In the genomic region with DNA sequence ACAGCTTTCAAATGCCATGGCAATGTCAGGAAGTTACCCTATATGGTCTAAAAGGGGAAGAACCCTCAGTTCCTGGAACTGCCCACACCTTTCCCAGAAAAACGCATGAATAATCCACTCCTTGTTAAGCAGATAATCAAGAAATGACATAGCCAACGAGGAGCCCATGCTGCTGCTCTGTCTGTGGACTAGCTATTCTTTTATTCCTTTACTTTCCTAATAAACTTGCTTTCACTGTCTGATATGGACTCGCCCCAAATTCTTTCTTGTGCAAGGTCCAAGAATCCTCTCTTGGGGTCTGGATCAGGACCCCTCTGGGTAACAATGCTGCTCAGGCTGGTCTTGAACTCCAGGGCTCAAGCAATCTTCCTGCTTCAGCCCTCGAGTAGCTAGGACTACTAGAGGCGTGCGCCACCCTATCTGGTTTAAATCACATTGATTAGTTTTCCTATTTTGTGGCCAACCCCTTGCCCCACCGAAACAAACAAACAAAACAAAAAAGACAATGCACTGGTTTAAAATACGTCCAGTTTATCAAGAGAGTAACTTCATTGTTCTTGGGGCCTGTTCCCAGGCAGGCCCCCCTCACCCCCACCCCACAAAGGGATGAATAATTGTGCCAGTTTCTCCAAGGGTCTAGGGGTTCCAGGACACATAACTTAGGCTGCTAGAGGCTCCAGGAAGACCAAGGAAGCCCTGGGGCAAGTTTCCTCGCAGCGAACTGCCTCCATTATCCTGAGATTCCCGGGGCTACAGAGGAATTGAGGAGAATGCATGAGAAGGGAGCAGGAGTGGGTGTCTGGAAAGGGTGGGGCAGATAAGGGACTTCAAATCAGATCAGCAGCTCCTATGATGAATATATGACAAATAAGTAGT, we compare ENCODE assay signal across 12 cellular contexts. TPM values are rescaled to one million over a fixed set of nuclear protein-coding genes. Genes with fewer than 3 reads are reported as not detected.
DNase-seq lines count a peak whose midpoint lies in the region; ATAC-seq and TF ChIP-seq lines count a peak whose summit lies in the region.
"Had no signal": no experiment of that assay in that cellular context is flagged by ENCODE, and none has a peak within 500 bp of the region (broad histone marks: within the 10 kb centered on the region; RNA-seq: fewer than 3 reads in every experiment).

No MANE protein-coding gene starts in this region.

- H3K27ac Mint-ChIP-seq in activated CD8-positive, alpha-beta T cell treated with anti-CD3 and anti-CD28 coated beads, Interleukin-2, amount 10 ng/mL, durations not matched to agents 7 days and 5 days = no peak overlapping the region
- no peak overlapping the region for H3K27ac Mint-ChIP-seq in natural killer cell
- H3K27ac Mint-ChIP-seq: IgD-negative memory B cell had no signal

- no peak overlapping the region for H3K23ac ChIP-seq in mesendoderm (ENCODE audit: low read length)

- H3K4me1 Mint-ChIP-seq in activated CD8-positive, alpha-beta T cell treated with anti-CD3 and anti-CD28 coated beads, Interleukin-2, amount 10 ng/mL, durations not matched to agents 7 days and 5 days (ENCODE audit: low read depth) = peaks cover 11% of the 10 kb centered on the region
- no peaks in the 10 kb centered on the region for H3K4me1 Mint-ChIP-seq in natural killer cell
- H3K4me1 Mint-ChIP-seq: IgD-negative memory B cell had no signal

- no CpG with 5 or more reads among the region's 11 CpGs for WGBS in mesendoderm (ENCODE audit: extremely low coverage, insufficient coverage, low lambda C conversion rate)
- 86 to 90% (median 89%) methylated on average over 11 of the region's 11 CpGs for WGBS in heart left ventricle, 4 donors

- no peak overlapping the region for H4K5ac ChIP-seq in mesendoderm (ENCODE audit: low read length)

- H3K4me1 ChIP-seq in mesendoderm (ENCODE audit: control insufficient read depth, low read depth, low read length) (no peaks in the 10 kb centered on the region), heart left ventricle (no peaks in the 10 kb centered on the region)
- H3K4me1 ChIP-seq: Peyer's patch had no signal

- TF ChIP-seq POLR2A in heart left ventricle (IDR thresholded peaks at IDR 0.05) = no peak

- H2BK120ac ChIP-seq in mesendoderm (ENCODE audit: low read depth, low read length) = no peak overlapping the region

- H2BK5ac ChIP-seq in mesendoderm (ENCODE audit: low read length) = no peak overlapping the region

- CTCF ChIA-PET in activated CD8-positive, alpha-beta T cell treated with anti-CD3 and anti-CD28 coated beads, Interleukin-2, amount 10 ng/mL, durations not matched to agents 7 days and 5 days (lab: Charles Lee) = interaction anchor here (0.7 kb wide), 1 partner anchor 105 kb away, joined by 3 read pairs; no protein-coding TSS in a partner anchor

- H3K4me3 ChIP-seq in mesendoderm (ENCODE audit: low read length) (no peak overlapping the region), heart left ventricle (no peak overlapping the region)
- H3K4me3 ChIP-seq: dorsolateral prefrontal cortex, Peyer's patch had no signal

- no peak overlapping the region for H3K56ac ChIP-seq in mesendoderm (ENCODE audit: low read length)

- DNase-seq in stimulated activated CD4-positive, alpha-beta T cell treated with anti-CD3 and anti-CD28 coated beads, Interleukin-12 subunit alpha, Interleukin-12 subunit beta, amount 100 ng/mL, for 4 hours = peak; percentile 16
- DNase-seq in stimulated activated CD4-positive, alpha-beta T cell treated with anti-CD3 and anti-CD28 coated beads, Interleukin-4, amount 100 ng/mL, for 1 hour = no peak
- peak; percentile 43 for DNase-seq in activated CD8-positive, alpha-beta T cell treated with anti-CD3 and anti-CD28 coated beads, Interleukin-2, amount 10 ng/mL, durations not matched to agents 7 days and 5 days
- DNase-seq in mesendoderm (peak; percentile 63), heart left ventricle (no peak), natural killer cell (no peak)
- DNase-seq: dorsolateral prefrontal cortex, NCI-H526, Peyer's patch had no signal

- H3K36me3 Mint-ChIP-seq in activated CD8-positive, alpha-beta T cell treated with anti-CD3 and anti-CD28 coated beads, Interleukin-2, amount 10 ng/mL, durations not matched to agents 7 days and 5 days (ENCODE audit: low read depth) = no peaks in the 10 kb centered on the region
- H3K36me3 Mint-ChIP-seq in natural killer cell = no peaks in the 10 kb centered on the region

- no peaks in the 10 kb centered on the region for H3K27me3 ChIP-seq in mesendoderm (ENCODE audit: insufficient read depth, low read length, poor library complexity)
- no peaks in the 10 kb centered on the region for H3K27me3 ChIP-seq in heart left ventricle
- H3K27me3 ChIP-seq: dorsolateral prefrontal cortex, Peyer's patch had no signal

- no peaks in the 10 kb centered on the region for H3K36me3 ChIP-seq in mesendoderm (ENCODE audit: control insufficient read depth, insufficient read depth, low read length)
- no peaks in the 10 kb centered on the region for H3K36me3 ChIP-seq in heart left ventricle
- H3K36me3 ChIP-seq: Peyer's patch had no signal

- H3K27ac ChIP-seq in mesendoderm (ENCODE audit: low read depth, low read length) = no peak overlapping the region
- H3K27ac ChIP-seq in heart left ventricle = no peak overlapping the region
- H3K27ac ChIP-seq: dorsolateral prefrontal cortex, Peyer's patch had no signal

- H2AK5ac ChIP-seq in mesendoderm (ENCODE audit: low read length) = no peak overlapping the region

- no peak overlapping the region for H3K4ac ChIP-seq in mesendoderm (ENCODE audit: low read depth, low read length)

- H3K18ac ChIP-seq in mesendoderm (ENCODE audit: low read length) = no peak overlapping the region

- H3K9ac ChIP-seq in mesendoderm (ENCODE audit: low read length) = no peak overlapping the region

- H3K27me3 Mint-ChIP-seq in activated CD8-positive, alpha-beta T cell treated with anti-CD3 and anti-CD28 coated beads, Interleukin-2, amount 10 ng/mL, durations not matched to agents 7 days and 5 days (ENCODE audit: low read depth) = peaks cover 6% of the 10 kb centered on the region
- H3K27me3 Mint-ChIP-seq in natural killer cell (ENCODE audit: low read depth in 2 of 2) = peaks cover 0 to 5% of the 10 kb centered on the region in 2 donors

- H3K9me3 ChIP-seq in heart left ventricle = no peaks in the 10 kb centered on the region
- H3K9me3 ChIP-seq: Peyer's patch had no signal

- no peaks in the 10 kb centered on the region for H3K9me3 Mint-ChIP-seq in activated CD8-positive, alpha-beta T cell treated with anti-CD3 and anti-CD28 coated beads, Interleukin-2, amount 10 ng/mL, durations not matched to agents 7 days and 5 days (ENCODE audit: insufficient read depth)
- peaks cover 0 to 3% of the 10 kb centered on the region in 2 donors for H3K9me3 Mint-ChIP-seq in natural killer cell
- H3K9me3 Mint-ChIP-seq: IgD-negative memory B cell had no signal

- H3K79me2 ChIP-seq in mesendoderm (ENCODE audit: control insufficient read depth, insufficient read depth, low read length) = no peaks in the 10 kb centered on the region

- POLR2A ChIA-PET in activated CD8-positive, alpha-beta T cell treated with anti-CD3 and anti-CD28 coated beads, Interleukin-2, amount 10 ng/mL, durations not matched to agents 7 days and 5 days (lab: Charles Lee) = no interaction called here

- H4K8ac ChIP-seq in mesendoderm (ENCODE audit: low read depth, low read length) = no peak overlapping the region

- no peak for ATAC-seq in activated CD8-positive, alpha-beta T cell treated with anti-CD3 and anti-CD28 coated beads, Interleukin-2, amount 10 ng/mL, durations not matched to agents 7 days and 5 days
- ATAC-seq in HG02852 (IDR thresholded peaks at IDR 0.05; ENCODE audit: unreplicated experiment) (no peak), GM19463 (IDR thresholded peaks at IDR 0.05; ENCODE audit: unreplicated experiment) (no peak), heart left ventricle (no peak), natural killer cell (no peak)

- H3K4me2 ChIP-seq in mesendoderm (ENCODE audit: low read length) = no peak overlapping the region

- H3K4me3 Mint-ChIP-seq in activated CD8-positive, alpha-beta T cell treated with anti-CD3 and anti-CD28 coated beads, Interleukin-2, amount 10 ng/mL, durations not matched to agents 7 days and 5 days = no peak overlapping the region
- H3K4me3 Mint-ChIP-seq in natural killer cell = no peak overlapping the region
- H3K4me3 Mint-ChIP-seq: IgD-negative memory B cell had no signal

- no peak for TF ChIP-seq CTCF in heart left ventricle (IDR thresholded peaks at IDR 0.05)
- no peak for TF ChIP-seq CTCF in natural killer cell (IDR thresholded peaks at IDR 0.05)

- H2BK15ac ChIP-seq in mesendoderm (replicated peaks; ENCODE audit: low read depth) = no peak overlapping the region

- intact Hi-C loops in heart left ventricle (cut with DNase I) = no loop called here
- intact Hi-C loops in natural killer cell (cut with micrococcal nuclease) = no loop called here

- no peaks in the 10 kb centered on the region for H3K79me1 ChIP-seq in mesendoderm (ENCODE audit: low read length)

RNA-seq across cellular contexts. Expression of gene AKAP12, which starts 10.1 kb away (rescaled TPM):
- under 1 TPM; 0.05 to 0.08 TPM for total RNA-seq in activated CD8-positive, alpha-beta T cell treated with anti-CD3 and anti-CD28 coated beads, Interleukin-2, amount 10 ng/mL, durations not matched to agents 7 days and 5 days
- 33.8 TPM for polyA plus RNA-seq in mesendoderm (2013, experiment 1 of 2)
- polyA plus RNA-seq in mesendoderm (2013, experiment 2 of 2) = 34.4 TPM
- total RNA-seq in heart left ventricle (10 to 100 TPM in 7 of 9 donors, 1 to 10 TPM in 2; 7.6 to 33.5 (median 13.8) TPM), natural killer cell (10 to 100 TPM in 1 of 3 donors, under 1 TPM in 2; 0.07 to 17.6 (median 0.75) TPM)
- polyA plus RNA-seq in heart left ventricle = 10 to 100 TPM in 1 of 2 donors, 1 to 10 TPM in 1; 3.7 to 17.6 TPM
- polyA plus RNA-seq: IgD-negative memory B cell had no signal

Comparison
In these comparisons a context has a peak if more than half of its experiments do, and no peak if none do; other contexts are left out.
1. DNase-seq: peak in stimulated activated CD4-positive, alpha-beta T cell treated with anti-CD3 and anti-CD28 coated beads, Interleukin-12 subunit alpha, Interleukin-12 subunit beta, amount 100 ng/mL, for 4 hours (single experiment), activated CD8-positive, alpha-beta T cell treated with anti-CD3 and anti-CD28 coated beads, Interleukin-2, amount 10 ng/mL, durations not matched to agents 7 days and 5 days (single experiment) and mesendoderm (single experiment); none in stimulated activated CD4-positive, alpha-beta T cell treated with anti-CD3 and anti-CD28 coated beads, Interleukin-4, amount 100 ng/mL, for 1 hour (single experiment), heart left ventricle (0 of 5) and natural killer cell (single experiment).